Comparison of ENCODE assay signal across 10 cellular contexts in genomic region chr12:70724444-70724843, GRCh38.
DNase-seq lines count a peak whose midpoint lies in the region; ATAC-seq and TF ChIP-seq lines count a peak whose summit lies in the region.
"Had no signal": no experiment of that assay in that cellular context is flagged by ENCODE, and none has a peak within 500 bp of the region (broad histone marks: within the 10 kb centered on the region; RNA-seq: fewer than 3 reads in every experiment).

No MANE protein-coding gene starts in this region.

- H3K79me2 ChIP-seq in SU-DHL-6 (ENCODE audit: insufficient read depth, low read length) = no peaks in the 10 kb centered on the region

- H3K9me3 ChIP-seq in SU-DHL-6 (ENCODE audit: insufficient read depth, low read length) = no peaks in the 10 kb centered on the region
- H3K9me3 ChIP-seq: esophagus muscularis mucosa, neutrophil had no signal

- H2AFZ ChIP-seq in SU-DHL-6 (ENCODE audit: low read depth, low read length, severe bottlenecking) = no peak overlapping the region

- DNase-seq in GM12865 (ENCODE audit: low read depth) = peak; percentile 15
- DNase-seq in kidney tubule cell (ENCODE audit: low spot score) = peak; percentile 30
- DNase-seq in left colon = no peak
- no peak for DNase-seq in SHP77 treated with DMSO at 0.1 percent for 48 hours (lab: John Stamatoyannopoulos, UW)
- DNase-seq in NCI-H774 (lab: John Stamatoyannopoulos, UW) = no peak

- no peaks in the 10 kb centered on the region for H3K36me3 ChIP-seq in SU-DHL-6 (ENCODE audit: low read length)
- H3K36me3 ChIP-seq: esophagus muscularis mucosa, neutrophil had no signal

- no peaks in the 10 kb centered on the region for H3K27me3 ChIP-seq in SU-DHL-6 (ENCODE audit: low read length)

- H3K4me3 ChIP-seq in GM12865 (ENCODE audit: low read depth, low read length) = no peak overlapping the region
- H3K4me3 ChIP-seq in SU-DHL-6 (ENCODE audit: insufficient read depth, low read length, poor library complexity, severe bottlenecking) = no peak overlapping the region
- H3K4me3 ChIP-seq: esophagus muscularis mucosa had no signal

- no peak overlapping the region for H3K4me2 ChIP-seq in SU-DHL-6 (ENCODE audit: low read depth, low read length, poor library complexity, severe bottlenecking)

- no peak overlapping the region for H3K27ac ChIP-seq in SU-DHL-6 (ENCODE audit: low read depth, low read length)
- H3K27ac ChIP-seq: esophagus muscularis mucosa, neutrophil had no signal

- H3K9ac ChIP-seq in SU-DHL-6 (ENCODE audit: low read length) = no peak overlapping the region

- no peaks in the 10 kb centered on the region for H4K20me1 ChIP-seq in SU-DHL-6 (ENCODE audit: low read depth, low read length)

- ATAC-seq in HG02885 (IDR thresholded peaks at IDR 0.05; ENCODE audit: poor library complexity, unreplicated experiment) = peak; percentile 60
- ATAC-seq in HG02870 (IDR thresholded peaks at IDR 0.05; ENCODE audit: unreplicated experiment) = no peak
- no peak for ATAC-seq in left colon

- H3F3A ChIP-seq in SU-DHL-6 (ENCODE audit: insufficient read depth) = no peaks in the 10 kb centered on the region

- intact Hi-C loops in left colon (cut with DNase I, micrococcal nuclease) = no loop called here

- TF ChIP-seq CTCF in GM12865 (IDR thresholded peaks at IDR 0.05; ENCODE audit: insufficient read depth, low read depth, low read length, missing control alignments) (no peak), SU-DHL-6 (IDR thresholded peaks at IDR 0.05; ENCODE audit: insufficient read depth, low read length, poor library complexity, severe bottlenecking) (peak; percentile 24)

- H3K9me2 ChIP-seq in SU-DHL-6 (replicated peaks; ENCODE audit: insufficient read depth, low read length) = no peaks in the 10 kb centered on the region

Comparison
In these comparisons a context has a peak if more than half of its experiments do, and no peak if none do; other contexts are left out.
1. DNase-seq: peak in GM12865 (single experiment) and kidney tubule cell (single experiment); none in left colon (0 of 2), SHP77 treated with DMSO at 0.1 percent for 48 hours (single experiment) and NCI-H774 (single experiment).